14 cellular contexts compared by ENCODE assay signal in the genomic region with DNA sequence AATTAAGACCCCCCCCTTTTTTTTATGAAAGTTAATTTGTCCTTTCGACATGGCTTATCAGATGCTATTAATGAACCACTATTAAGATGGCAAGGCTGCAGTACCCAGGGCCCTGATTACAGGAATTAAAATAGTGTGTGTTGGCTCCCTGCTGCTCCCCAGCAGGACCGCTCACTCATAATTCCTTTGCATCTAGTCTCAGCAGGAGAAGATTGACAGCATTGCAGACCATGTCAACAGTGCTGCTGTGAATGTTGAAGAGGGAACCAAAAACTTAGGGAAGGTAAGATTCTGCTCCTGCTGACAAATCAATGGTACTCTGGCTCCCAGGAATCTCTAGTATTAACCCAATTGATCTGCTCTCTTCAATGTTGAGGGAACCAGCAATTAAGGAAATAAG.
"Had no signal": no experiment of that assay in that cellular context is flagged by ENCODE, and none has a peak within 500 bp of the region (broad histone marks: within the 10 kb centered on the region; RNA-seq: fewer than 3 reads in every experiment).

No MANE protein-coding gene starts in this region.

- H3K4me3 ChIP-seq: adrenal gland, dorsolateral prefrontal cortex, tibial nerve had no signal

- H3K27me3 ChIP-seq: adrenal gland, dorsolateral prefrontal cortex, tibial nerve had no signal

- DNase-seq: activated CD4-positive, alpha-beta memory T cell treated with anti-CD3 and anti-CD28 coated beads for 36 hours; activated CD4-positive, alpha-beta T cell treated with anti-CD3 and anti-CD28 coated beads for 36 hours; activated CD8-positive, alpha-beta memory T cell treated with anti-CD3 and anti-CD28 coated beads, Interleukin-2, amount 10 ng/mL, durations not matched to agents 7 days and 5 days; activated naive CD4-positive, alpha-beta T cell treated with anti-CD3 and anti-CD28 coated beads, Interleukin-2, amount 50 U/mL, for 16 hours; activated T-cell treated with anti-CD3 and anti-CD28 coated beads, Interleukin-2, amount 50 U/mL, for 1 hour; dorsolateral prefrontal cortex; retina; stimulated activated CD4-positive, alpha-beta T cell treated with anti-CD3 and anti-CD28 coated beads, Interleukin-12 subunit alpha, Interleukin-12 subunit beta, amount 100 ng/mL, for 4 hours; stimulated activated CD4-positive, alpha-beta T cell treated with anti-CD3 and anti-CD28 coated beads, Interleukin-2, amount 100 ng/mL, for 24 hours; WERI-Rb-1 had no signal

- H3K27ac Mint-ChIP-seq: activated CD4-positive, alpha-beta memory T cell treated with anti-CD3 and anti-CD28 coated beads for 36 hours; activated CD4-positive, alpha-beta T cell treated with anti-CD3 and anti-CD28 coated beads for 36 hours; activated CD8-positive, alpha-beta memory T cell treated with anti-CD3 and anti-CD28 coated beads, Interleukin-2, amount 10 ng/mL, durations not matched to agents 7 days and 5 days; T-helper 1 cell treated with Interleukin-12 subunit alpha and Interleukin-12 subunit beta and Interleukin-4 antibody, amounts not matched to agents 30 μg/mL and 1 μg/mL, for 36 hours had no signal

- ATAC-seq: activated CD4-positive, alpha-beta T cell treated with anti-CD3 and anti-CD28 coated beads for 36 hours; activated CD8-positive, alpha-beta memory T cell treated with anti-CD3 and anti-CD28 coated beads, Interleukin-2, amount 10 ng/mL, durations not matched to agents 7 days and 5 days had no signal

- H3K9me3 Mint-ChIP-seq: activated CD4-positive, alpha-beta memory T cell treated with anti-CD3 and anti-CD28 coated beads for 36 hours; T-helper 1 cell treated with Interleukin-12 subunit alpha and Interleukin-12 subunit beta and Interleukin-4 antibody, amounts not matched to agents 30 μg/mL and 1 μg/mL, for 36 hours had no signal

- H3K4me1 Mint-ChIP-seq: activated CD4-positive, alpha-beta T cell treated with anti-CD3 and anti-CD28 coated beads for 36 hours had no signal

- H3K9me3 ChIP-seq: adrenal gland, tibial nerve had no signal

- H3K4me1 ChIP-seq: adrenal gland, parathyroid adenoma, tibial nerve had no signal

- H3K4me3 Mint-ChIP-seq: activated CD4-positive, alpha-beta memory T cell treated with anti-CD3 and anti-CD28 coated beads for 36 hours; activated CD4-positive, alpha-beta T cell treated with anti-CD3 and anti-CD28 coated beads for 36 hours; activated CD8-positive, alpha-beta memory T cell treated with anti-CD3 and anti-CD28 coated beads, Interleukin-2, amount 10 ng/mL, durations not matched to agents 7 days and 5 days; T-helper 1 cell treated with Interleukin-12 subunit alpha and Interleukin-12 subunit beta and Interleukin-4 antibody, amounts not matched to agents 30 μg/mL and 1 μg/mL, for 36 hours had no signal

- H3K36me3 ChIP-seq: WERI-Rb-1 had no signal

- H3K27ac ChIP-seq: adrenal gland, dorsolateral prefrontal cortex, parathyroid adenoma, tibial nerve, WERI-Rb-1 had no signal
